Comparison of ENCODE assay signal across 26 cellular contexts in the genomic region with DNA sequence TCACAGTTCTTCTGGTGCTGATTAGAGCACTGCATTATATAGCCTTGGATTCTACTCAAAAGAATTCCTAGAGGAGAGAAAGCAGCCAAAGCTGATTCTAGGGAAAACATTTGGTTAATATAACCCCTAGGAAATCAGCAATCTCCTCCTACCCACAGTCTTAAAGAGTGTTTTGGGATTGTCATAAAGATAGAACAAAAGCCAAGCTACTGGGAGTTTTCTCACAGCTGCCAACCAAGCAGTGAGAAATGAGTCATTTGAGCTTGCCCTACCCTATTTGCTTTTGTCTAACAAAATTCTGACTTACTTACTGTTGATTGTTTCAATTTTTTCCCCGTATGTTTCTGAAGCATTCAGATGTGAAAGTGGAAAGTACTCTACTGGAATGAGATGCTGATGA.
DNase-seq lines count a peak whose midpoint lies in the region; ATAC-seq and TF ChIP-seq lines count a peak whose summit lies in the region.
"Had no signal": no experiment of that assay in that cellular context is flagged by ENCODE, and none has a peak within 500 bp of the region (broad histone marks: within the 10 kb centered on the region; RNA-seq: fewer than 3 reads in every experiment).

No MANE protein-coding gene starts in this region.

- no peak overlapping the region for H3K27ac ChIP-seq in RWPE2 (ENCODE audit: poor library complexity, severe bottlenecking)
- H3K27ac ChIP-seq: hepatocyte, SJCRH30, spleen, thoracic aorta had no signal

- no peaks in the 10 kb centered on the region for H3K27me3 ChIP-seq in RWPE2 (ENCODE audit: insufficient read depth, poor library complexity, severe bottlenecking)
- H3K27me3 ChIP-seq in H7 (ENCODE audit: control insufficient read depth, insufficient read depth, low read length) = no peaks in the 10 kb centered on the region
- H3K27me3 ChIP-seq: hepatocyte, SJCRH30 had no signal

- TF ChIP-seq CTCF in AG10803 (conservative IDR thresholded peaks at IDR 0.05; ENCODE audit: low read length) (no peak), RWPE2 (IDR thresholded peaks at IDR 0.05; ENCODE audit: poor library complexity, severe bottlenecking) (no peak), fibroblast of pulmonary artery (IDR thresholded peaks at IDR 0.05; ENCODE audit: low read length, missing control alignments) (no peak)

- H3K4me1 ChIP-seq in RWPE2 (ENCODE audit: insufficient read depth, poor library complexity, severe bottlenecking) = no peaks in the 10 kb centered on the region
- H3K4me1 ChIP-seq: SJCRH30, spleen had no signal

- H3K4me3 ChIP-seq in AG10803 (ENCODE audit: low read length) (no peak overlapping the region), RWPE2 (ENCODE audit: severe bottlenecking) (no peak overlapping the region), fibroblast of pulmonary artery (replicated peaks; ENCODE audit: low read depth, low read length) (no peak overlapping the region), H7 (ENCODE audit: insufficient read depth, low read depth, low read length) (no peak overlapping the region)
- H3K4me3 ChIP-seq: hepatocyte, lung, SJCRH30, spleen, thoracic aorta had no signal

- ATAC-seq in RWPE2 (ENCODE audit: low read depth) = peak; percentile 61
- ATAC-seq: HepG2, natural killer cell, PC-3, WTC11 had no signal

- no peaks in the 10 kb centered on the region for H3K9me3 ChIP-seq in RWPE2 (ENCODE audit: severe bottlenecking)
- H3K9me3 ChIP-seq: SJCRH30, spleen, thoracic aorta had no signal

- DNase-seq in AG10803 (ENCODE audit: low read depth) (peak; percentile 18), RWPE2 (ENCODE audit: low spot score) (no peak), fibroblast of pulmonary artery (ENCODE audit: low read depth) (peak; percentile 7), pons (ENCODE audit: low spot score) (peak; percentile 64), H7 (no peak), GM19238 (ENCODE audit: insufficient read length, low spot score) (no peak)
- DNase-seq in activated CD8-positive, alpha-beta memory T cell treated with anti-CD3 and anti-CD28 coated beads, Interleukin-2, amount 50 U/mL, for 4 hours = no peak
- DNase-seq in stimulated activated CD8-positive, alpha-beta memory T cell treated with anti-CD3 and anti-CD28 coated beads, Interleukin-4, amount 100 ng/mL, for 48 hours = no peak
- DNase-seq: activated CD4-positive, alpha-beta memory T cell treated with anti-CD3 and anti-CD28 coated beads, Interleukin-2, amount 10 ng/mL, durations not matched to agents 7 days and 5 days; activated naive CD4-positive, alpha-beta T cell; activated T-cell treated with anti-CD3 and anti-CD28 coated beads, Interleukin-2, amount 50 U/mL, for 1 hour; CD4-positive, alpha-beta memory T cell; DMS79 treated with DMSO at 0.1 percent for 48 hours; effector memory CD4-positive, alpha-beta T cell; GOT3; natural killer cell; NCI-H1417 treated with DMSO at 0.1 percent for 48 hours; NCI-H774; PC-3; SJCRH30; spleen had no signal

- H3K36me3 ChIP-seq in RWPE2 (ENCODE audit: low read depth) (no peaks in the 10 kb centered on the region), H7 (replicated peaks; ENCODE audit: control insufficient read depth, insufficient read depth, low read length) (no peaks in the 10 kb centered on the region)
- H3K36me3 ChIP-seq: SJCRH30, spleen, thoracic aorta had no signal

Comparison
In these comparisons a context has a peak if more than half of its experiments do, and no peak if none do; other contexts are left out.
1. DNase-seq: peak in AG10803 (single experiment), fibroblast of pulmonary artery (single experiment) and pons (single experiment); none in RWPE2 (single experiment), H7 (single experiment), activated CD8-positive, alpha-beta memory T cell treated with anti-CD3 and anti-CD28 coated beads, Interleukin-2, amount 50 U/mL, for 4 hours (single experiment), stimulated activated CD8-positive, alpha-beta memory T cell treated with anti-CD3 and anti-CD28 coated beads, Interleukin-4, amount 100 ng/mL, for 48 hours (single experiment) and GM19238 (single experiment).